Comparison of ENCODE assay signal across 10 cellular contexts in the genomic region with DNA sequence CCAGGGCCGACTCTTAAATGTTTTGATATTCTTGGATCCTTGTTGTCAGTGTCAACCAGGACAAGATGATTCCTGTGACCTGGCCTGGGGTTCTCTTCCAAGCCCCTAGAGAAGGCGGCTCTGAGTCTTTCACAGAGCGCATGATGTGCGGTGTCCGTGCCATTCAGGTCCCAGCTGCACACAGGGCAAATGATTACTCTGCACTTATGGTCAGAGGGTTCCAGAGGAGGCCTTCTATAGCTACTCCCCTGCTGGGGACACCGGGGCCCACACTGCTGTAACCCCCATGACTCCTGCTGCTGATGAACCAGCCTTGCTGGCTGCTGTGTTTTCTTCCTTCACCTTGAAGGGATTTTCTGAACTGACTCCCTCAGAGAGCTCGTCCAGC. TPM values are rescaled to one million over a fixed set of nuclear protein-coding genes. Genes with fewer than 3 reads are reported as not detected.
DNase-seq lines count a peak whose midpoint lies in the region; TF ChIP-seq lines count a peak whose summit lies in the region.
"Had no signal": no experiment of that assay in that cellular context is flagged by ENCODE, and none has a peak within 500 bp of the region (broad histone marks: within the 10 kb centered on the region; RNA-seq: fewer than 3 reads in every experiment).

No MANE protein-coding gene starts in this region.

- intact Hi-C loops in PC-9 (cut with micrococcal nuclease; ENCODE audit: unreplicated experiment) = loop anchor here (5.0 to 10.0 kb wide), 2 partner anchors 174 to 336 kb away; a partner anchor contains a TSS

- H3K79me2 ChIP-seq in PC-9 (ENCODE audit: low read depth) (peaks cover 58% of the 10 kb centered on the region), trophoblast cell (ENCODE audit: control insufficient read depth, insufficient read depth, low read length, poor library complexity) (peaks cover 15% of the 10 kb centered on the region)

- CTCF ChIA-PET in PC-9 (lab: Charles Lee) = no interaction called here

- H2AK5ac ChIP-seq in trophoblast cell (ENCODE audit: low read length) = no peak overlapping the region

- no peak overlapping the region for H2BK12ac ChIP-seq in trophoblast cell (ENCODE audit: low read length)

- peaks cover 70% of the 10 kb centered on the region for H3K4me1 ChIP-seq in PC-9 (replicated peaks; ENCODE audit: insufficient read depth)
- H3K4me1 ChIP-seq in trophoblast cell (ENCODE audit: control insufficient read depth in 1 of 2, insufficient read depth in 2 of 2, low read length in 2 of 2) = peaks cover 26 to 27% of the 10 kb centered on the region in 2 experiments

- H3K18ac ChIP-seq in trophoblast cell (ENCODE audit: low read length) = peak overlapping the region; percentile 97

- no CpG with 5 or more reads among the region's 7 CpGs for WGBS in trophoblast cell (ENCODE audit: extremely low coverage, insufficient coverage, insufficient read length)

- peak overlapping the region; percentile 97 for H3K4me2 ChIP-seq in PC-9
- H3K4me2 ChIP-seq in trophoblast cell (ENCODE audit: low read length) = peak overlapping the region; percentile 92
- H3K4me2 ChIP-seq: KMS-11 had no signal

- DNase-seq in PC-9 = no peak
- DNase-seq in foreskin fibroblast = no peak
- DNase-seq in trophoblast cell = no peak
- no peak for DNase-seq in dermis blood vessel endothelial cell
- no peak for DNase-seq in NCI-H1092 treated with DMSO at 0.1 percent for 48 hours (lab: John Stamatoyannopoulos, UW)
- DNase-seq in NCI-H2107 treated with DMSO at 0.1 percent for 48 hours (lab: John Stamatoyannopoulos, UW; ENCODE audit: unreplicated experiment) = no peak
- DNase-seq in EL = no peak
- DNase-seq: stimulated activated naive B cell treated with anti-CD40 and anti-IgM and Interleukin-4, amounts not matched to agents 10 μg/mL and 1 μg/mL and 100 μg/mL, for 72 hours had no signal

- H3K27ac ChIP-seq in PC-9 (peak overlapping the region; percentile 21; the same call in 1 of the 2 replicates), trophoblast cell (ENCODE audit: low read depth, low read length) (no peak overlapping the region)
- H3K27ac ChIP-seq: KMS-11 had no signal

- peaks cover 17% of the 10 kb centered on the region for H3K79me1 ChIP-seq in trophoblast cell (ENCODE audit: low read length)

- H3F3A ChIP-seq in PC-9 (ENCODE audit: insufficient read depth, low read depth) = peaks cover 26% of the 10 kb centered on the region

- POLR2A ChIA-PET in PC-9 (lab: Charles Lee; ENCODE audit: unreplicated experiment) = no interaction called here

- H2BK120ac ChIP-seq in trophoblast cell (ENCODE audit: insufficient read depth, low read length, poor library complexity) = no peak overlapping the region

- no peaks in the 10 kb centered on the region for H3K9me2 ChIP-seq in PC-9 (ENCODE audit: insufficient read depth)

- H3K9ac ChIP-seq in trophoblast cell (ENCODE audit: low read length) = peak overlapping the region; percentile 52
- H3K9ac ChIP-seq: KMS-11 had no signal

- H2BK5ac ChIP-seq in trophoblast cell (ENCODE audit: low read depth, low read length, poor library complexity) = no peak overlapping the region

- no peak overlapping the region for H3K23ac ChIP-seq in trophoblast cell (ENCODE audit: low read length)

- H3K4ac ChIP-seq in trophoblast cell (ENCODE audit: low read depth, low read length) = peak overlapping the region; percentile 2

- H3K27me3 ChIP-seq in PC-9 (ENCODE audit: insufficient read depth, low read depth) = no peaks in the 10 kb centered on the region
- H3K27me3 ChIP-seq in trophoblast cell (ENCODE audit: insufficient read depth, low read length) = no peaks in the 10 kb centered on the region

- H3K36me3 ChIP-seq in PC-9 (ENCODE audit: low read depth) = no peaks in the 10 kb centered on the region
- no peaks in the 10 kb centered on the region for H3K36me3 ChIP-seq in trophoblast cell (ENCODE audit: control insufficient read depth in 1 of 2, insufficient read depth in 2 of 2, low read length in 2 of 2)

- no peak for TF ChIP-seq CTCF in PC-9 (conservative IDR thresholded peaks at IDR 0.05)
- TF ChIP-seq CTCF in foreskin fibroblast (IDR thresholded peaks at IDR 0.05; ENCODE audit: low read depth, low read length) = no peak

- H4K91ac ChIP-seq in trophoblast cell (ENCODE audit: low read depth, low read length) = peak overlapping the region; percentile 84

- peak overlapping the region; percentile 16 for H3K14ac ChIP-seq in trophoblast cell (ENCODE audit: low read length)

- H3K9me3 ChIP-seq in PC-9 (ENCODE audit: insufficient read depth, low read depth) = no peaks in the 10 kb centered on the region
- H3K9me3 ChIP-seq in trophoblast cell (ENCODE audit: insufficient read depth, low read depth, low read length) = no peaks in the 10 kb centered on the region

- H4K20me1 ChIP-seq in PC-9 (ENCODE audit: insufficient read depth) = no peaks in the 10 kb centered on the region

- H4K12ac ChIP-seq in trophoblast cell (ENCODE audit: low read depth, low read length) = no peak overlapping the region

- H2AFZ ChIP-seq in PC-9 = peak overlapping the region; percentile 93
- H2AFZ ChIP-seq in trophoblast cell (ENCODE audit: insufficient read depth, low read length, poor library complexity) = no peak overlapping the region

- H3K4me3 ChIP-seq in GM08714 (ENCODE audit: low read length) (peak overlapping the region; percentile 37; the same call in 1 of the 2 replicates), PC-9 (peak overlapping the region; percentile 77), foreskin fibroblast (ENCODE audit: low read depth in 1 of 2, low read length in 2 of 2) (peak overlapping the region; percentile 59 to 65), trophoblast cell (ENCODE audit: low read depth, low read length) (peak overlapping the region; percentile 18)

- H4K8ac ChIP-seq in trophoblast cell (ENCODE audit: low read depth, low read length) = no peak overlapping the region

- TSS peak; percentile 44 for BruUV-seq in PC-9 (replicated peaks; lab: Mats Ljungman, UMichigan)

RNA-seq across cellular contexts. Expression of a gene that starts 1.4 kb away (rescaled TPM):
- total RNA-seq in PC-9 (2021) (83.7 and 87.3 TPM in 2 replicates), dermis blood vessel endothelial cell (71.8 and 76.4 TPM in 2 replicates)
- 83.0 and 85.0 TPM in 2 replicates for polyA plus RNA-seq in trophoblast cell (2013)

Comparison
In these comparisons a context has a peak if more than half of its experiments do, and no peak if none do; other contexts are left out.
1. H3K4me3 ChIP-seq: peak in every context shown above with its lines; median percentile 77 in PC-9; 62 in foreskin fibroblast; 37 in GM08714; 18 in trophoblast cell.